Comparison of ENCODE assay signal across 1 cellular context in the genomic region with DNA sequence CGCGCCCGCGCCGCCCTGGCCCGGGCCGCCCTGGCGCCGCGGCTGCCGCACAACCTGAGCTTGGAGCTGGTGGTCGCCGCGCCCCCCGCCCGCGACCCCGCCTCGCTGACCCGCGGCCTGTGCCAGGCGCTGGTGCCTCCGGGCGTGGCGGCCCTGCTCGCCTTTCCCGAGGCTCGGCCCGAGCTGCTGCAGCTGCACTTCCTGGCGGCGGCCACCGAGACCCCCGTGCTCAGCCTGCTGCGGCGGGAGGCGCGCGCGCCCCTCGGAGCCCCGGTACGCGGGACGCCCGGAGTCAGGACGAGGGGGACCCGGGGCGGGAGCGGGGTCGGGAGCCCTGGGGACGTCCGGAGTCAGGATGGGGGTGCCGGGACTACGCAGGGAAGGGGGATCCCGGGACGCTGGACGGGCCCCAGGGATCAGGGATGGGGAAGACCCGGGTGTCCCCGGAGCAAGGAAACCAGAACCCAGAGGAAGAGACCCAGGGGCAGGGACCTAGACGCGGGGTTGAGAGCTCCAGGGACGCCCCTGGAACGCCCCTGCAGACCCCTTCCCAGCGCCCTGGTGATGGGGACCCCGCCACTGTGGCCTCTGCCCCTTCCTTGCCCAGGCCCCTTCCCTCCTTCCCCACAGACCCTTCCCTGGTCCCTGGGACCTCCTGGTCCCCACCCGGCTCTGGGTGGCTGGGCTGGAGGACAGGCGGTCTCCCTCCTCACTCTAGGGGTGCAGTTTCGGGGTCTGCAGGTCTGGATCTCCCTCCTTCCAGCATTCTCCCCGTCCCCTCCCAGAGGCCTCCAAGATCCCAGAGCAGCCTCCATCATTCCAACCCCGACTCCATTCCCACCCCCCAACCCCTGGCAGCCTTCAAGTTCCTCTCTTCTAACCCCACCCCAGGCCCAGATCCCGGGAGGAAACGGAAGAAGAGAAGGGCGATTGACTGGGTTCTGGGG.
TF ChIP-seq lines count a peak whose summit lies in the region.

No MANE protein-coding gene starts in this region.

TF ChIP-seq in HEK293, 187 proteins besides CTCF, POLR2A, EP300 and RAD21 (continued from another document):
- TF ChIP-seq ZNF16 (tag by site-specific recombination; IDR thresholded peaks at IDR 0.05; ENCODE audit: low read depth) (no peak), ZNF510 (tag by site-specific recombination; IDR thresholded peaks at IDR 0.05; ENCODE audit: insufficient replicate concordance) (no peak), ZFP3 (tag by site-specific recombination; IDR thresholded peaks at IDR 0.05; ENCODE audit: low read depth) (no peak), ZNF629 (tag by site-specific recombination; IDR thresholded peaks at IDR 0.05) (no peak), ZNF23 (tag by site-specific recombination; IDR thresholded peaks at IDR 0.05; ENCODE audit: borderline replicate concordance) (no peak), ZNF335 (tag by site-specific recombination; conservative IDR thresholded peaks at IDR 0.05) (no peak), ZBTB48 (tag by site-specific recombination; IDR thresholded peaks at IDR 0.05) (peak; percentile 97), IKZF3 (tag by site-specific recombination; IDR thresholded peaks at IDR 0.05) (peak; percentile 70), ZNF792 (tag by site-specific recombination; IDR thresholded peaks at IDR 0.05) (no peak), ZNF155 (tag by site-specific recombination; IDR thresholded peaks at IDR 0.05) (no peak), ZNF174 (tag by site-specific recombination; IDR thresholded peaks at IDR 0.05) (no peak), ZBTB20 (tag by site-specific recombination; IDR thresholded peaks at IDR 0.05) (peak; percentile 80), OSR2 (tag by site-specific recombination; IDR thresholded peaks at IDR 0.05) (no peak), TRIM28 (IDR thresholded peaks at IDR 0.05; ENCODE audit: borderline replicate concordance, low read length) (no peak), ZNF548 (tag by site-specific recombination; IDR thresholded peaks at IDR 0.05) (no peak), ZFP41 (tag by site-specific recombination; IDR thresholded peaks at IDR 0.05; ENCODE audit: borderline replicate concordance) (no peak), PRDM1 (tag by site-specific recombination; IDR thresholded peaks at IDR 0.05) (no peak), ZNF501 (tag by site-specific recombination; IDR thresholded peaks at IDR 0.05) (no peak), ZNF394 (tag by site-specific recombination; IDR thresholded peaks at IDR 0.05; ENCODE audit: borderline replicate concordance) (no peak)
- TF ChIP-seq, protein P1, sequence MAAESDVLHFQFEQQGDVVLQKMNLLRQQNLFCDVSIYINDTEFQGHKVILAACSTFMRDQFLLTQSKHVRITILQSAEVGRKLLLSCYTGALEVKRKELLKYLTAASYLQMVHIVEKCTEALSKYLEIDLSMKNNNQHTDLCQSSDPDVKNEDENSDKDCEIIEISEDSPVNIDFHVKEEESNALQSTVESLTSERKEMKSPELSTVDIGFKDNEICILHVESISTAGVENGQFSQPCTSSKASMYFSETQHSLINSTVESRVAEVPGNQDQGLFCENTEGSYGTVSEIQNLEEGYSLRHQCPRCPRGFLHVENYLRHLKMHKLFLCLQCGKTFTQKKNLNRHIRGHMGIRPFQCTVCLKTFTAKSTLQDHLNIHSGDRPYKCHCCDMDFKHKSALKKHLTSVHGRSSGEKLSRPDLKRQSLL (tag by site-specific recombination; IDR thresholded peaks at IDR 0.05): peak; percentile 78; the same call in 1 of the 2 replicates
- TF ChIP-seq, protein P2, sequence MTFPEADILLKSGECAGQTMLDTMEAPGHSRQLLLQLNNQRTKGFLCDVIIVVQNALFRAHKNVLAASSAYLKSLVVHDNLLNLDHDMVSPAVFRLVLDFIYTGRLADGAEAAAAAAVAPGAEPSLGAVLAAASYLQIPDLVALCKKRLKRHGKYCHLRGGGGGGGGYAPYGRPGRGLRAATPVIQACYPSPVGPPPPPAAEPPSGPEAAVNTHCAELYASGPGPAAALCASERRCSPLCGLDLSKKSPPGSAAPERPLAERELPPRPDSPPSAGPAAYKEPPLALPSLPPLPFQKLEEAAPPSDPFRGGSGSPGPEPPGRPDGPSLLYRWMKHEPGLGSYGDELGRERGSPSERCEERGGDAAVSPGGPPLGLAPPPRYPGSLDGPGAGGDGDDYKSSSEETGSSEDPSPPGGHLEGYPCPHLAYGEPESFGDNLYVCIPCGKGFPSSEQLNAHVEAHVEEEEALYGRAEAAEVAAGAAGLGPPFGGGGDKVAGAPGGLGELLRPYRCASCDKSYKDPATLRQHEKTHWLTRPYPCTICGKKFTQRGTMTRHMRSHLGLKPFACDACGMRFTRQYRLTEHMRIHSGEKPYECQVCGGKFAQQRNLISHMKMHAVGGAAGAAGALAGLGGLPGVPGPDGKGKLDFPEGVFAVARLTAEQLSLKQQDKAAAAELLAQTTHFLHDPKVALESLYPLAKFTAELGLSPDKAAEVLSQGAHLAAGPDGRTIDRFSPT (tag by site-specific recombination; IDR thresholded peaks at IDR 0.05): no peak
- TF ChIP-seq, protein P3, sequence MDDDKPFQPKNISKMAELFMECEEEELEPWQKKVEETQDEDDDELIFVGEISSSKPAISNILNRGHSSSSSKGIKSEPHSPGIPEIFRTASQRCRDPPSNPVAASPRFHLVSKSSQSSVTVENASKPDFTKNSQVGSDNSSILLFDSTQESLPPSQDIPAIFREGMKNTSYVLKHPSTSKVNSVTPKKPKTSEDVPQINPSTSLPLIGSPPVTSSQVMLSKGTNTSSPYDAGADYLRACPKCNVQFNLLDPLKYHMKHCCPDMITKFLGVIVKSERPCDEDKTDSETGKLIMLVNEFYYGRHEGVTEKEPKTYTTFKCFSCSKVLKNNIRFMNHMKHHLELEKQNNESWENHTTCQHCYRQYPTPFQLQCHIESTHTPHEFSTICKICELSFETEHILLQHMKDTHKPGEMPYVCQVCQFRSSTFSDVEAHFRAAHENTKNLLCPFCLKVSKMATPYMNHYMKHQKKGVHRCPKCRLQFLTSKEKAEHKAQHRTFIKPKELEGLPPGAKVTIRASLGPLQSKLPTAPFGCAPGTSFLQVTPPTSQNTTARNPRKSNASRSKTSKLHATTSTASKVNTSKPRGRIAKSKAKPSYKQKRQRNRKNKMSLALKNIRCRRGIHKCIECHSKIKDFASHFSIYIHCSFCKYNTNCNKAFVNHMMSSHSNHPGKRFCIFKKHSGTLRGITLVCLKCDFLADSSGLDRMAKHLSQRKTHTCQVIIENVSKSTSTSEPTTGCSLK (tag by site-specific recombination; IDR thresholded peaks at IDR 0.05): no peak
- TF ChIP-seq, protein P4, sequence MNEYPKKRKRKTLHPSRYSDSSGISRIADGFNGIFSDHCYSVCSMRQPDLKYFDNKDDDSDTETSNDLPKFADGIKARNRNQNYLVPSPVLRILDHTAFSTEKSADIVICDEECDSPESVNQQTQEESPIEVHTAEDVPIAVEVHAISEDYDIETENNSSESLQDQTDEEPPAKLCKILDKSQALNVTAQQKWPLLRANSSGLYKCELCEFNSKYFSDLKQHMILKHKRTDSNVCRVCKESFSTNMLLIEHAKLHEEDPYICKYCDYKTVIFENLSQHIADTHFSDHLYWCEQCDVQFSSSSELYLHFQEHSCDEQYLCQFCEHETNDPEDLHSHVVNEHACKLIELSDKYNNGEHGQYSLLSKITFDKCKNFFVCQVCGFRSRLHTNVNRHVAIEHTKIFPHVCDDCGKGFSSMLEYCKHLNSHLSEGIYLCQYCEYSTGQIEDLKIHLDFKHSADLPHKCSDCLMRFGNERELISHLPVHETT (tag by site-specific recombination; IDR thresholded peaks at IDR 0.05): no peak
